ENCODE assay signal across 17 cellular contexts in genomic region chr18:4119813-4120212, GRCh38.
"Had no signal": no experiment of that assay in that cellular context is flagged by ENCODE, and none has a peak within 500 bp of the region (broad histone marks: within the 10 kb centered on the region; RNA-seq: fewer than 3 reads in every experiment).

No MANE protein-coding gene starts in this region.

- H3K27ac Mint-ChIP-seq: activated CD4-positive, alpha-beta T cell treated with anti-CD3 and anti-CD28 coated beads, Interleukin-2, amount 10 ng/mL, durations not matched to agents 7 days and 5 days; activated CD8-positive, alpha-beta T cell treated with anti-CD3 and anti-CD28 coated beads, Interleukin-2, amount 10 ng/mL, durations not matched to agents 7 days and 5 days; activated naive CD4-positive, alpha-beta T cell treated with anti-CD3 and anti-CD28 coated beads for 36 hours; activated T-cell treated with anti-CD3 and anti-CD28 coated beads, Interleukin-2, amount 50 U/mL, for 24 hours; activated T-helper 2 cell treated with anti-CD3 and anti-CD28 coated beads, Interferon-gamma antibody, Interleukin-2, Interleukin-4, amounts not matched to agents 10 μg/mL and 5 μg/mL and 100 μg/mL, durations not matched to agents 14 hours and 24 hours and 36 hours; naive thymus-derived CD4-positive, alpha-beta T cell; stimulated activated naive CD8-positive, alpha-beta T cell treated with anti-CD3 and anti-CD28 coated beads, Interleukin-15, amount 100 ng/mL, for 72 hours had no signal

- H3K27ac ChIP-seq: gastrocnemius medialis, heart left ventricle, neutrophil had no signal

- H3K36me3 Mint-ChIP-seq: naive thymus-derived CD4-positive, alpha-beta T cell had no signal

- H3K4me3 Mint-ChIP-seq: activated CD4-positive, alpha-beta T cell treated with anti-CD3 and anti-CD28 coated beads, Interleukin-2, amount 10 ng/mL, durations not matched to agents 7 days and 5 days; activated CD8-positive, alpha-beta T cell treated with anti-CD3 and anti-CD28 coated beads, Interleukin-2, amount 10 ng/mL, durations not matched to agents 7 days and 5 days; activated naive CD4-positive, alpha-beta T cell treated with anti-CD3 and anti-CD28 coated beads for 36 hours; activated T-cell treated with anti-CD3 and anti-CD28 coated beads, Interleukin-2, amount 50 U/mL, for 24 hours; naive thymus-derived CD4-positive, alpha-beta T cell; stimulated activated naive CD8-positive, alpha-beta T cell treated with anti-CD3 and anti-CD28 coated beads, Interleukin-15, amount 100 ng/mL, for 72 hours had no signal

- H3K27me3 Mint-ChIP-seq: activated CD4-positive, alpha-beta T cell treated with anti-CD3 and anti-CD28 coated beads, Interleukin-2, amount 10 ng/mL, durations not matched to agents 7 days and 5 days; stimulated activated naive CD8-positive, alpha-beta T cell treated with anti-CD3 and anti-CD28 coated beads, Interleukin-15, amount 100 ng/mL, for 72 hours had no signal

- H3K27me3 ChIP-seq: gastrocnemius medialis, neutrophil had no signal

- ATAC-seq: activated CD8-positive, alpha-beta T cell treated with anti-CD3 and anti-CD28 coated beads, Interleukin-2, amount 10 ng/mL, durations not matched to agents 7 days and 5 days; gastrocnemius medialis; heart left ventricle; naive thymus-derived CD4-positive, alpha-beta T cell; sciatic nerve; stimulated activated naive CD8-positive, alpha-beta T cell treated with anti-CD3 and anti-CD28 coated beads, Interleukin-15, amount 100 ng/mL, for 72 hours had no signal

- H3K36me3 ChIP-seq: gastrocnemius medialis, heart left ventricle, neutrophil had no signal

- H3K4me3 ChIP-seq: gastrocnemius medialis, heart left ventricle, smooth muscle cell had no signal

- H3K9me3 ChIP-seq: gastrocnemius medialis, neutrophil had no signal

- DNase-seq: activated CD4-positive, alpha-beta T cell treated with anti-CD3 and anti-CD28 coated beads, Interleukin-2, amount 10 ng/mL, durations not matched to agents 7 days and 5 days; activated CD8-positive, alpha-beta T cell treated with anti-CD3 and anti-CD28 coated beads, Interleukin-2, amount 10 ng/mL, durations not matched to agents 7 days and 5 days; activated naive CD4-positive, alpha-beta T cell treated with anti-CD3 and anti-CD28 coated beads for 36 hours; activated T-cell treated with anti-CD3 and anti-CD28 coated beads, Interleukin-2, amount 50 U/mL, for 24 hours; anterior cingulate cortex; cortex of kidney; gastrocnemius medialis; heart left ventricle; mesenchymal stem cell; naive thymus-derived CD4-positive, alpha-beta T cell; stimulated activated CD4-positive, alpha-beta T cell treated with anti-CD3 and anti-CD28 coated beads, Interleukin-4, amount 100 ng/mL, for 1 hour; stimulated activated naive CD8-positive, alpha-beta T cell treated with anti-CD3 and anti-CD28 coated beads, Interleukin-15, amount 100 ng/mL, for 72 hours; trophoblast cell had no signal

- H3K4me1 Mint-ChIP-seq: activated CD4-positive, alpha-beta T cell treated with anti-CD3 and anti-CD28 coated beads, Interleukin-2, amount 10 ng/mL, durations not matched to agents 7 days and 5 days; naive thymus-derived CD4-positive, alpha-beta T cell; stimulated activated naive CD8-positive, alpha-beta T cell treated with anti-CD3 and anti-CD28 coated beads, Interleukin-15, amount 100 ng/mL, for 72 hours had no signal

- H3K9me3 Mint-ChIP-seq: activated CD4-positive, alpha-beta T cell treated with anti-CD3 and anti-CD28 coated beads, Interleukin-2, amount 10 ng/mL, durations not matched to agents 7 days and 5 days; activated naive CD4-positive, alpha-beta T cell treated with anti-CD3 and anti-CD28 coated beads for 36 hours; activated T-cell treated with anti-CD3 and anti-CD28 coated beads, Interleukin-2, amount 50 U/mL, for 24 hours; activated T-helper 2 cell treated with anti-CD3 and anti-CD28 coated beads, Interferon-gamma antibody, Interleukin-2, Interleukin-4, amounts not matched to agents 10 μg/mL and 5 μg/mL and 100 μg/mL, durations not matched to agents 14 hours and 24 hours and 36 hours; stimulated activated naive CD8-positive, alpha-beta T cell treated with anti-CD3 and anti-CD28 coated beads, Interleukin-15, amount 100 ng/mL, for 72 hours had no signal
